Comparison of ENCODE assay signal across 1 cellular context in genomic region chr11:1906146-1906545, GRCh38.
TF ChIP-seq lines count a peak whose summit lies in the region.

No MANE protein-coding gene starts in this region.

TF ChIP-seq in H1, 55 proteins besides CTCF, POLR2A, EP300 and RAD21:
- TF ChIP-seq TAF1 (IDR thresholded peaks at IDR 0.05; ENCODE audit: low read depth, low read length): no peak
- no peak for TF ChIP-seq TEAD4 (IDR thresholded peaks at IDR 0.05; ENCODE audit: low read depth, low read length)
